In genomic region chr9:124392855-124393460, GRCh38 we compare ENCODE assay signal across 1 cellular context.
A peak's percentile ranks its signal among the peaks of the same experiment; 100 is the strongest.
TF ChIP-seq lines count a peak whose summit lies in the region.

No MANE protein-coding gene starts in this region.

TF ChIP-seq in K562, 482 proteins besides CTCF, POLR2A, EP300 and RAD21 (continued from another document):
- TF ChIP-seq TCF3 (CRISPR knock-in tag; IDR thresholded peaks at IDR 0.05) (peak; percentile 18; the same call in 1 of the 2 replicates), MAZ (CRISPR knock-in tag; conservative IDR thresholded peaks at IDR 0.05 in 1 of 2, IDR thresholded peaks at IDR 0.05 in 1 of 2) (0 out of 4 replicates have a peak, but pooled peaks of 1 of the 2 experiments have one; percentile 10), MAFF (IDR thresholded peaks at IDR 0.05; ENCODE audit: low read length) (peak; percentile 62), ZNF507 (tag; conservative IDR thresholded peaks at IDR 0.05) (no peak), ATF1 (CRISPR knock-in tag; IDR thresholded peaks at IDR 0.05) (no peak), ATF1 (tag; IDR thresholded peaks at IDR 0.05) (no peak), STAG1 (CRISPR knock-in tag; IDR thresholded peaks at IDR 0.05; ENCODE audit: borderline replicate concordance) (peak; percentile 25; the same call in 1 of the 2 replicates), MAFK (IDR thresholded peaks at IDR 0.05; ENCODE audit: low read length) (peak; percentile 33; the same call in 1 of the 2 replicates), SPI1 (IDR thresholded peaks at IDR 0.05; ENCODE audit: borderline replicate concordance, low read depth, low read length) (no peak), CAMTA2 (CRISPR knock-in tag; conservative IDR thresholded peaks at IDR 0.05) (no peak), ZNF316 (IDR thresholded peaks at IDR 0.05) (peak; percentile 89), KDM1A (IDR thresholded peaks at IDR 0.05) (no peak), RCOR1 (IDR thresholded peaks at IDR 0.05; ENCODE audit: borderline replicate concordance in 1 of 2, low read depth in 2 of 2, low read length in 2 of 2) (peak in 1 of 2 experiments; percentile 12; a peak in 1 of 4 replicates), ZNF75A (CRISPR knock-in tag; IDR thresholded peaks at IDR 0.05) (no peak), SMAD3 (CRISPR knock-in tag; conservative IDR thresholded peaks at IDR 0.05) (no peak), RBM17 (IDR thresholded peaks at IDR 0.05; ENCODE audit: borderline replicate concordance, low read depth, low read length) (no peak), STAT6 (CRISPR knock-in tag; IDR thresholded peaks at IDR 0.05) (no peak), CBX3 (IDR thresholded peaks at IDR 0.05; ENCODE audit: borderline replicate concordance in 1 of 2, low read length in 2 of 2) (peak in 1 of 2 experiments; percentile 17; a peak in 1 of 3 replicates), JUND (IDR thresholded peaks at IDR 0.05; ENCODE audit: borderline replicate concordance, low read depth, low read length) (peak; percentile 56), JUND (tag; IDR thresholded peaks at IDR 0.05; ENCODE audit: borderline replicate concordance, low read depth, low read length) (peak; percentile 41; the same call in 2 of the 3 replicates), PBX2 (CRISPR knock-in tag; IDR thresholded peaks at IDR 0.05; ENCODE audit: low read depth) (peak; percentile 68), PBX2 (tag; conservative IDR thresholded peaks at IDR 0.05; ENCODE audit: low read depth) (peak; percentile 93), CBFB (CRISPR knock-in tag; IDR thresholded peaks at IDR 0.05) (no peak), SREBF1 (IDR thresholded peaks at IDR 0.05; ENCODE audit: borderline replicate concordance, low read depth, low read length) (no peak), HBP1 (CRISPR knock-in tag; IDR thresholded peaks at IDR 0.05) (no peak), ZNF124 (CRISPR knock-in tag; IDR thresholded peaks at IDR 0.05) (no peak), BCL6 (CRISPR knock-in tag; IDR thresholded peaks at IDR 0.05) (no peak), FOXJ2 (tag; IDR thresholded peaks at IDR 0.05) (no peak), ZEB2 (IDR thresholded peaks at IDR 0.05) (peak; percentile 66), MEIS2 (IDR thresholded peaks at IDR 0.05; ENCODE audit: partially characterized antibody) (peak; percentile 99), C11orf30 (IDR thresholded peaks at IDR 0.05; ENCODE audit: low read depth) (peak; percentile 71), RBM22 (IDR thresholded peaks at IDR 0.05; ENCODE audit: low read depth, low read length, poor library complexity, severe bottlenecking) (no peak), ZBTB5 (IDR thresholded peaks at IDR 0.05) (no peak), SMARCA4 (IDR thresholded peaks at IDR 0.05) (peak; percentile 77), ZNF583 (CRISPR knock-in tag; IDR thresholded peaks at IDR 0.05) (no peak), PKNOX1 (IDR thresholded peaks at IDR 0.05) (peak; percentile 97), DPF2 (IDR thresholded peaks at IDR 0.05) (peak; percentile 81), MAFG (tag; conservative IDR thresholded peaks at IDR 0.05) (peak; percentile 45; the same call in 1 of the 2 replicates), ARID1B (IDR thresholded peaks at IDR 0.05) (peak; percentile 72), ZNF197 (CRISPR knock-in tag; IDR thresholded peaks at IDR 0.05; ENCODE audit: low read depth) (no peak), CTBP1 (IDR thresholded peaks at IDR 0.05; ENCODE audit: borderline replicate concordance) (peak; percentile 32; the same call in 1 of the 2 replicates), NFE2 (IDR thresholded peaks at IDR 0.05; ENCODE audit: low read depth) (peak; percentile 55; the same call in 1 of the 2 replicates)
- TF ChIP-seq, protein P1, sequence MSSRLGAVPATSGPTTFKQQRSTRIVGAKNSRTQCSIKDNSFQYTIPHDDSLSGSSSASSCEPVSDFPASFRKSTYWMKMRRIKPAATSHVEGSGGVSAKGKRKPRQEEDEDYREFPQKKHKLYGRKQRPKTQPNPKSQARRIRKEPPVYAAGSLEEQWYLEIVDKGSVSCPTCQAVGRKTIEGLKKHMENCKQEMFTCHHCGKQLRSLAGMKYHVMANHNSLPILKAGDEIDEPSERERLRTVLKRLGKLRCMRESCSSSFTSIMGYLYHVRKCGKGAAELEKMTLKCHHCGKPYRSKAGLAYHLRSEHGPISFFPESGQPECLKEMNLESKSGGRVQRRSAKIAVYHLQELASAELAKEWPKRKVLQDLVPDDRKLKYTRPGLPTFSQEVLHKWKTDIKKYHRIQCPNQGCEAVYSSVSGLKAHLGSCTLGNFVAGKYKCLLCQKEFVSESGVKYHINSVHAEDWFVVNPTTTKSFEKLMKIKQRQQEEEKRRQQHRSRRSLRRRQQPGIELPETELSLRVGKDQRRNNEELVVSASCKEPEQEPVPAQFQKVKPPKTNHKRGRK (tag; IDR thresholded peaks at IDR 0.05): no peak
- TF ChIP-seq, protein P2, sequence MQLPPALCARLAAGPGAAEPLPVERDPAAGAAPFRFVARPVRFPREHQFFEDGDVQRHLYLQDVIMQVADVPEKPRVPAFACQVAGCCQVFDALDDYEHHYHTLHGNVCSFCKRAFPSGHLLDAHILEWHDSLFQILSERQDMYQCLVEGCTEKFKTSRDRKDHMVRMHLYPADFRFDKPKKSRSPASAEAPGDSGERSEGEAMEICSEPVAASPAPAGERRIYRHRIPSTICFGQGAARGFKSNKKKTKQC (CRISPR knock-in tag; IDR thresholded peaks at IDR 0.05): no peak
- TF ChIP-seq, protein P3, sequence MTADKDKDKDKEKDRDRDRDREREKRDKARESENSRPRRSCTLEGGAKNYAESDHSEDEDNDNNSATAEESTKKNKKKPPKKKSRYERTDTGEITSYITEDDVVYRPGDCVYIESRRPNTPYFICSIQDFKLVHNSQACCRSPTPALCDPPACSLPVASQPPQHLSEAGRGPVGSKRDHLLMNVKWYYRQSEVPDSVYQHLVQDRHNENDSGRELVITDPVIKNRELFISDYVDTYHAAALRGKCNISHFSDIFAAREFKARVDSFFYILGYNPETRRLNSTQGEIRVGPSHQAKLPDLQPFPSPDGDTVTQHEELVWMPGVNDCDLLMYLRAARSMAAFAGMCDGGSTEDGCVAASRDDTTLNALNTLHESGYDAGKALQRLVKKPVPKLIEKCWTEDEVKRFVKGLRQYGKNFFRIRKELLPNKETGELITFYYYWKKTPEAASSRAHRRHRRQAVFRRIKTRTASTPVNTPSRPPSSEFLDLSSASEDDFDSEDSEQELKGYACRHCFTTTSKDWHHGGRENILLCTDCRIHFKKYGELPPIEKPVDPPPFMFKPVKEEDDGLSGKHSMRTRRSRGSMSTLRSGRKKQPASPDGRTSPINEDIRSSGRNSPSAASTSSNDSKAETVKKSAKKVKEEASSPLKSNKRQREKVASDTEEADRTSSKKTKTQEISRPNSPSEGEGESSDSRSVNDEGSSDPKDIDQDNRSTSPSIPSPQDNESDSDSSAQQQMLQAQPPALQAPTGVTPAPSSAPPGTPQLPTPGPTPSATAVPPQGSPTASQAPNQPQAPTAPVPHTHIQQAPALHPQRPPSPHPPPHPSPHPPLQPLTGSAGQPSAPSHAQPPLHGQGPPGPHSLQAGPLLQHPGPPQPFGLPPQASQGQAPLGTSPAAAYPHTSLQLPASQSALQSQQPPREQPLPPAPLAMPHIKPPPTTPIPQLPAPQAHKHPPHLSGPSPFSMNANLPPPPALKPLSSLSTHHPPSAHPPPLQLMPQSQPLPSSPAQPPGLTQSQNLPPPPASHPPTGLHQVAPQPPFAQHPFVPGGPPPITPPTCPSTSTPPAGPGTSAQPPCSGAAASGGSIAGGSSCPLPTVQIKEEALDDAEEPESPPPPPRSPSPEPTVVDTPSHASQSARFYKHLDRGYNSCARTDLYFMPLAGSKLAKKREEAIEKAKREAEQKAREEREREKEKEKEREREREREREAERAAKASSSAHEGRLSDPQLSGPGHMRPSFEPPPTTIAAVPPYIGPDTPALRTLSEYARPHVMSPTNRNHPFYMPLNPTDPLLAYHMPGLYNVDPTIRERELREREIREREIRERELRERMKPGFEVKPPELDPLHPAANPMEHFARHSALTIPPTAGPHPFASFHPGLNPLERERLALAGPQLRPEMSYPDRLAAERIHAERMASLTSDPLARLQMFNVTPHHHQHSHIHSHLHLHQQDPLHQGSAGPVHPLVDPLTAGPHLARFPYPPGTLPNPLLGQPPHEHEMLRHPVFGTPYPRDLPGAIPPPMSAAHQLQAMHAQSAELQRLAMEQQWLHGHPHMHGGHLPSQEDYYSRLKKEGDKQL (CRISPR knock-in tag; IDR thresholded peaks at IDR 0.05; ENCODE audit: borderline replicate concordance): no peak
- TF ChIP-seq, protein P4, sequence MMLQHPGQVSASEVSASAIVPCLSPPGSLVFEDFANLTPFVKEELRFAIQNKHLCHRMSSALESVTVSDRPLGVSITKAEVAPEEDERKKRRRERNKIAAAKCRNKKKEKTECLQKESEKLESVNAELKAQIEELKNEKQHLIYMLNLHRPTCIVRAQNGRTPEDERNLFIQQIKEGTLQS (IDR thresholded peaks at IDR 0.05): peak; percentile 61
- TF ChIP-seq, protein P4 (CRISPR knock-in tag; conservative IDR thresholded peaks at IDR 0.05): no peak
TF ChIP-seq in K562: peak in this region for 30.
